ENCODE assay signal across 16 cellular contexts in the genomic region with DNA sequence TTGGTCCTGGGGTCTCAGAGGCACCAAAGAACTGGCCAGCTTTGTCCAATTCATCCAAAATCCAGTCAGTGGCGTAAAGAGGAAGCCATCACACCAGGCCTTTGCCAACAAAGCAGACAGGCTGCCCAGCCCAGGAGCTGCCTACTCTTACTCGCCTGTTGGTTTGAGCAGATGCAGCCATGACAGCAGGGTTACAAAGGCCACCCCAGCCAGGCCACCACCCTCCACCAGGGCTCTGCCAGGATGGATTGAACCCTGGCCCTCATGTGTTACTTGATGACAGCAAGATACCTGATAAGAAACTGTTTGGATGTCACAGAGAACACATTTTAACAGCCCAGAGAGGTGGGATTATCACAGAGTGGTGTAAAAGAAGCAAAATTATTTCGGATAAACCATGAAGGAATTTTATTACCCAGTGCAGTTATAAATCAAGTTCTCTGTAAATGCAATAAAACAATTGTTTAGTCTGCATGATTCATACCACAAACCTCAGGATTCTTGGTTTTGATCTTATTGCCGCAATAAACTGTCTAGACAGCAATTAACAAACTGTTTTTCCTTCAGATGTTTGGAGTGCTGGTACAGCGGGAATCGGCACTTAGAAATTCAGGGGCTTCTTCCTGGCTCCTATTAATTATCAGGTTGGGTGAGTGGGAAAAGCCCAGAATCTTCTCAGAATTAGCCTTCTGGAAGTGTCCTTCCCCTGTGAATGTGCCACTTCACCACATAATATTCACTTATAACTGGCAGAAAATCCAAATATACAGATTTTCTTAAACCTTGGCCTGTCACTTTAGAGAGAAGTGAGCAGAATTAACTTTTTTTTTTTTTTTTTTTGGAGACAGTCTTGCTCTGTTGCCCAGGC. TPM values are rescaled to one million over a fixed set of nuclear protein-coding genes. Genes with fewer than 3 reads are reported as not detected.
DNase-seq lines count a peak whose midpoint lies in the region; ATAC-seq, FAIRE-seq and TF ChIP-seq lines count a peak whose summit lies in the region.
"Had no signal": no experiment of that assay in that cellular context is flagged by ENCODE, and none has a peak within 500 bp of the region (broad histone marks: within the 10 kb centered on the region; RNA-seq: fewer than 3 reads in every experiment).

No MANE protein-coding gene starts in this region.

- DNase-seq in BJ (ENCODE audit: low read depth) (peak; percentile 75), LHCN-M2 (ENCODE audit: low read depth) (peak; percentile 37), colonic mucosa (peak; percentile 56), nephron progenitor cell (peak; percentile 16), NK-92 (lab: John Stamatoyannopoulos, UW; ENCODE audit: unreplicated experiment) (no peak), HUDEP-2 (lab: John Stamatoyannopoulos, UW; ENCODE audit: unreplicated experiment in 76 of 76) (no peak), D721Med (ENCODE audit: insufficient read length, low spot score) (no peak)
- DNase-seq: activated CD4-positive, alpha-beta T cell treated with anti-CD3 and anti-CD28 coated beads, Interleukin-2, amount 10 ng/mL, durations not matched to agents 24 days and 14 days; immature natural killer cell; NCI-H82 had no signal

- no peak for TF ChIP-seq CTCF in BJ (IDR thresholded peaks at IDR 0.05; ENCODE audit: insufficient read depth, low read depth, low read length)
- no peak for TF ChIP-seq CTCF in colonic mucosa (IDR thresholded peaks at IDR 0.05)
- TF ChIP-seq CTCF in nephron progenitor cell (IDR thresholded peaks at IDR 0.05), result no peak
- no peak for TF ChIP-seq CTCF in D721Med (IDR thresholded peaks at IDR 0.05; ENCODE audit: insufficient read depth, missing control alignments)

- H3K4me3 Mint-ChIP-seq in nephron progenitor cell, result no peak overlapping the region
- H3K4me3 Mint-ChIP-seq: activated CD4-positive, alpha-beta T cell treated with anti-CD3 and anti-CD28 coated beads, Interleukin-2, amount 10 ng/mL, durations not matched to agents 24 days and 14 days; immature natural killer cell; nephron; T-helper 1 cell treated with Interleukin-12 subunit alpha and Interleukin-12 subunit beta and Interleukin-4 antibody, amounts not matched to agents 30 μg/mL and 1 μg/mL, for 36 hours had no signal

- no peak for ATAC-seq in HG03520 (IDR thresholded peaks at IDR 0.05; ENCODE audit: unreplicated experiment)

- H3K27me3 Mint-ChIP-seq in nephron progenitor cell (ENCODE audit: low read depth, poor library complexity), result peaks cover 3% of the 10 kb centered on the region

- H3K9me3 ChIP-seq in colonic mucosa, result no peaks in the 10 kb centered on the region
- H3K9me3 ChIP-seq: BLaER1 treated with 17β-estradiol and CSF1 and Interleukin-3, amounts not matched to agents 10 nM and 100 nM had no signal

- FAIRE-seq in D721Med (lab: Jason Lieb, UNC), result no peak
- FAIRE-seq: bronchial epithelial cell had no signal

- peak overlapping the region; percentile 88 for H3K27ac Mint-ChIP-seq in nephron progenitor cell
- H3K27ac Mint-ChIP-seq: activated CD4-positive, alpha-beta T cell treated with anti-CD3 and anti-CD28 coated beads, Interleukin-2, amount 10 ng/mL, durations not matched to agents 24 days and 14 days; activated T-helper 2 cell treated with anti-CD3 and anti-CD28 coated beads, Interferon-gamma antibody, Interleukin-2, Interleukin-4, amounts not matched to agents 10 μg/mL and 5 μg/mL and 100 μg/mL, durations not matched to agents 14 hours and 24 hours and 36 hours; immature natural killer cell; T-helper 1 cell treated with Interleukin-12 subunit alpha and Interleukin-12 subunit beta and Interleukin-4 antibody, amounts not matched to agents 30 μg/mL and 1 μg/mL, for 36 hours had no signal

- intact Hi-C loops in colonic mucosa (cut with DNase I), result no loop called here

- no peaks in the 10 kb centered on the region for H3K4me1 ChIP-seq in colonic mucosa
- H3K4me1 ChIP-seq: BLaER1 treated with 17β-estradiol and CSF1 and Interleukin-3, amounts not matched to agents 10 nM and 100 nM had no signal

- H3K4me3 ChIP-seq in BJ (ENCODE audit: low read depth, low read length), result no peak overlapping the region
- H3K4me3 ChIP-seq in colonic mucosa, result no peak overlapping the region
- H3K4me3 ChIP-seq: BLaER1 treated with 17β-estradiol and CSF1 and Interleukin-3, amounts not matched to agents 10 nM and 100 nM had no signal

- H3K36me3 Mint-ChIP-seq in nephron progenitor cell (ENCODE audit: low read depth), result no peaks in the 10 kb centered on the region
- H3K36me3 Mint-ChIP-seq: immature natural killer cell had no signal

- no peaks in the 10 kb centered on the region for H3K36me3 ChIP-seq in BJ (ENCODE audit: control insufficient read depth, insufficient read depth, low read length)
- no peaks in the 10 kb centered on the region for H3K36me3 ChIP-seq in colonic mucosa
- H3K36me3 ChIP-seq: BLaER1 treated with 17β-estradiol and CSF1 and Interleukin-3, amounts not matched to agents 10 nM and 100 nM had no signal

- H3K27me3 ChIP-seq in BJ (ENCODE audit: control insufficient read depth, insufficient read depth, low read length) (peaks cover 11% of the 10 kb centered on the region), colonic mucosa (peaks cover 17% of the 10 kb centered on the region)
- H3K27me3 ChIP-seq: BLaER1 treated with 17β-estradiol and CSF1 and Interleukin-3, amounts not matched to agents 10 nM and 100 nM had no signal

- H3K9ac ChIP-seq in colonic mucosa (ENCODE audit: low read depth in 2 of 2, low read length in 2 of 2), result no peak overlapping the region
- H3K9ac ChIP-seq: BLaER1 treated with 17β-estradiol and CSF1 and Interleukin-3, amounts not matched to agents 10 nM and 100 nM had no signal

- CTCF ChIA-PET in BJ (lab: Yijun Ruan, JAX), result no interaction called here

- no peak overlapping the region for H3K27ac ChIP-seq in colonic mucosa
- H3K27ac ChIP-seq: BLaER1 treated with 17β-estradiol and CSF1 and Interleukin-3, amounts not matched to agents 10 nM and 100 nM had no signal

- POLR2A ChIA-PET in BJ (lab: Charles Lee), result no interaction called here

- H3K4me1 Mint-ChIP-seq in nephron progenitor cell, result peaks cover 69% of the 10 kb centered on the region
- H3K4me1 Mint-ChIP-seq: activated CD4-positive, alpha-beta T cell treated with anti-CD3 and anti-CD28 coated beads, Interleukin-2, amount 10 ng/mL, durations not matched to agents 24 days and 14 days; immature natural killer cell had no signal

- H3K9me3 Mint-ChIP-seq in nephron progenitor cell, result peaks cover 4% of the 10 kb centered on the region
- H3K9me3 Mint-ChIP-seq: activated CD4-positive, alpha-beta T cell treated with anti-CD3 and anti-CD28 coated beads, Interleukin-2, amount 10 ng/mL, durations not matched to agents 24 days and 14 days; activated T-helper 2 cell treated with anti-CD3 and anti-CD28 coated beads, Interferon-gamma antibody, Interleukin-2, Interleukin-4, amounts not matched to agents 10 μg/mL and 5 μg/mL and 100 μg/mL, durations not matched to agents 14 hours and 24 hours and 36 hours; immature natural killer cell; nephron; T-helper 1 cell treated with Interleukin-12 subunit alpha and Interleukin-12 subunit beta and Interleukin-4 antibody, amounts not matched to agents 30 μg/mL and 1 μg/mL, for 36 hours had no signal

RNA-seq across cellular contexts. Expression of gene SALL4, which starts 57.9 kb away (rescaled TPM):
- 0.51 and 0.54 TPM in 2 replicates for polyA plus RNA-seq in BJ (2011; rRNA removed)
- polyA minus RNA-seq in BJ (2011; rRNA and poly(A)+ RNA removed), result 0.51 and 0.66 TPM in 2 replicates
- total RNA-seq in LHCN-M2 (2014; rRNA removed) (not detected in 2 replicates), colonic mucosa (under 1 TPM; 0.13 to 0.35 TPM)
- 0.04 TPM for polyA plus RNA-seq in LHCN-M2 (2012)

Comparison
In these comparisons a context has a peak if more than half of its experiments do, and no peak if none do; other contexts are left out.
1. DNase-seq: peak in BJ (single experiment), LHCN-M2 (single experiment), colonic mucosa (single experiment) and nephron progenitor cell (single experiment); none in NK-92 (single experiment), HUDEP-2 (0 of 76) and D721Med (single experiment).